14 cellular contexts compared by ENCODE assay signal in the genomic region with DNA sequence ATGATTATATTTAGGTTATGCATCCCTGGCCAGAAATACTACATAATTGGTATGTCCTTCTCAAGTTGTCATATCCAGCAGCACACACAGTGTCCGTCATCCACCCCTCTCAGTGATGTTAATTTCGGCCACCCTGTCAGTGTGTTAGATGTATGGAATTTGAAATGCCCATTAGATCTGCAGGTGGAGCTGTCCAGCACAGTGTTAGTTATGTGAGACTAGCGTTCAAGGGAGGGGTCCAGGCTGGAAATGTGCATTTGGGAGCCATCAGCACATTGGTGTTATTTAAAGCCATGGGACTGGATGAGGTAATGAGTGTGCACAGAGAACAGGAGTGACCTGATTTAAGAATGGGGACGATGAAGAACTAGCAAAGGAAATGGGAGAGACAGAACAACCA. TPM values are rescaled to one million over a fixed set of nuclear protein-coding genes. Genes with fewer than 3 reads are reported as not detected.
DNase-seq lines count a peak whose midpoint lies in the region; ATAC-seq and TF ChIP-seq lines count a peak whose summit lies in the region.
"Had no signal": no experiment of that assay in that cellular context is flagged by ENCODE, and none has a peak within 500 bp of the region (broad histone marks: within the 10 kb centered on the region; RNA-seq: fewer than 3 reads in every experiment).

No MANE protein-coding gene starts in this region.

- no peak overlapping the region for H3K4me3 ChIP-seq in right lobe of liver
- H3K4me3 ChIP-seq: BLaER1 had no signal

- TF ChIP-seq POLR2A in right lobe of liver (IDR thresholded peaks at IDR 0.05): no peak

- H3K9me3 ChIP-seq in T-helper 17 cell (ENCODE audit: control insufficient read depth, low read length, poor library complexity, severe bottlenecking): no peaks in the 10 kb centered on the region
- no peaks in the 10 kb centered on the region for H3K9me3 ChIP-seq in right lobe of liver

- H3K36me3 ChIP-seq in right lobe of liver: peaks cover 0 to 56% (median 14%) of the 10 kb centered on the region in 4 donors

- H3K9me3 Mint-ChIP-seq in activated naive CD8-positive, alpha-beta T cell treated with anti-CD3 and anti-CD28 coated beads, Interleukin-2, amount 10 ng/mL, durations not matched to agents 7 days and 5 days: peaks cover 2% of the 10 kb centered on the region
- H3K9me3 Mint-ChIP-seq in activated naive CD8-positive, alpha-beta T cell treated with anti-CD3 and anti-CD28 coated beads for 36 hours: peaks cover 5% of the 10 kb centered on the region
- peaks cover 2% of the 10 kb centered on the region for H3K9me3 Mint-ChIP-seq in glutamatergic neuron (ENCODE audit: unreplicated experiment)

- no peaks in the 10 kb centered on the region for H3K4me1 Mint-ChIP-seq in activated naive CD8-positive, alpha-beta T cell treated with anti-CD3 and anti-CD28 coated beads, Interleukin-2, amount 10 ng/mL, durations not matched to agents 7 days and 5 days
- H3K4me1 Mint-ChIP-seq in activated naive CD8-positive, alpha-beta T cell treated with anti-CD3 and anti-CD28 coated beads for 36 hours: no peaks in the 10 kb centered on the region
- H3K4me1 Mint-ChIP-seq in T-helper 17 cell (peaks cover 17% of the 10 kb centered on the region), glutamatergic neuron (ENCODE audit: low read depth, unreplicated experiment) (peaks cover 17% of the 10 kb centered on the region)

- TF ChIP-seq CTCF in glutamatergic neuron (IDR thresholded peaks at IDR 0.05; ENCODE audit: partially characterized antibody, unreplicated experiment) (no peak), right lobe of liver (IDR thresholded peaks at IDR 0.05) (no peak)

- no peak for DNase-seq in activated naive CD8-positive, alpha-beta T cell treated with anti-CD3 and anti-CD28 coated beads, Interleukin-2, amount 10 ng/mL, durations not matched to agents 7 days and 5 days
- no peak for DNase-seq in activated naive CD8-positive, alpha-beta T cell treated with anti-CD3 and anti-CD28 coated beads for 36 hours
- DNase-seq in T-helper 17 cell (no peak), glutamatergic neuron (no peak), right lobe of liver (no peak)
- DNase-seq: 8988T, AML-193, DMS53, GF-D8 had no signal

- peak overlapping the region; percentile 39 for H3K27ac Mint-ChIP-seq in activated naive CD8-positive, alpha-beta T cell treated with anti-CD3 and anti-CD28 coated beads, Interleukin-2, amount 10 ng/mL, durations not matched to agents 7 days and 5 days
- H3K27ac Mint-ChIP-seq in activated naive CD8-positive, alpha-beta T cell treated with anti-CD3 and anti-CD28 coated beads for 36 hours: no peak overlapping the region
- H3K27ac Mint-ChIP-seq in T-helper 17 cell: peak overlapping the region; percentile 79
- no peak overlapping the region for H3K27ac Mint-ChIP-seq in glutamatergic neuron (ENCODE audit: unreplicated experiment)

- no peak overlapping the region for H3K27ac ChIP-seq in right lobe of liver
- H3K27ac ChIP-seq: BLaER1 had no signal

- POLR2A ChIA-PET in activated naive CD8-positive, alpha-beta T cell treated with anti-CD3 and anti-CD28 coated beads, Interleukin-2, amount 10 ng/mL, durations not matched to agents 7 days and 5 days (lab: Charles Lee): no interaction called here

- H3K4me3 Mint-ChIP-seq in activated naive CD8-positive, alpha-beta T cell treated with anti-CD3 and anti-CD28 coated beads, Interleukin-2, amount 10 ng/mL, durations not matched to agents 7 days and 5 days: no peak overlapping the region
- H3K4me3 Mint-ChIP-seq in activated naive CD8-positive, alpha-beta T cell treated with anti-CD3 and anti-CD28 coated beads for 36 hours: no peak overlapping the region
- no peak overlapping the region for H3K4me3 Mint-ChIP-seq in T-helper 17 cell
- peak overlapping the region; percentile 20 for H3K4me3 Mint-ChIP-seq in glutamatergic neuron (ENCODE audit: unreplicated experiment)

- no peaks in the 10 kb centered on the region for H3K4me1 ChIP-seq in right lobe of liver
- H3K4me1 ChIP-seq: BLaER1 had no signal

- no peaks in the 10 kb centered on the region for H3K27me3 ChIP-seq in right lobe of liver
- H3K27me3 ChIP-seq: BLaER1 had no signal

- intact Hi-C loops in right lobe of liver (cut with DNase I): no loop called here

- WGBS in right lobe of liver (ENCODE audit: insufficient coverage, low coverage, low lambda C conversion rate, missing lambda C conversion rate): 98% methylated on average over 4 of the region's 4 CpGs

- no peaks in the 10 kb centered on the region for H3K27me3 Mint-ChIP-seq in activated naive CD8-positive, alpha-beta T cell treated with anti-CD3 and anti-CD28 coated beads, Interleukin-2, amount 10 ng/mL, durations not matched to agents 7 days and 5 days
- no peaks in the 10 kb centered on the region for H3K27me3 Mint-ChIP-seq in activated naive CD8-positive, alpha-beta T cell treated with anti-CD3 and anti-CD28 coated beads for 36 hours
- H3K27me3 Mint-ChIP-seq in T-helper 17 cell (no peaks in the 10 kb centered on the region), glutamatergic neuron (ENCODE audit: unreplicated experiment) (peaks cover 3% of the 10 kb centered on the region)

- no peak for ATAC-seq in activated naive CD8-positive, alpha-beta T cell treated with anti-CD3 and anti-CD28 coated beads, Interleukin-2, amount 10 ng/mL, durations not matched to agents 7 days and 5 days (ENCODE audit: low read depth)
- ATAC-seq in T-helper 17 cell (no peak), HG02840 (IDR thresholded peaks at IDR 0.05; ENCODE audit: low FRiP score, unreplicated experiment) (no peak), HG02798 (IDR thresholded peaks at IDR 0.05; ENCODE audit: poor library complexity, unreplicated experiment) (no peak), right lobe of liver (no peak), GM19397 (IDR thresholded peaks at IDR 0.05; ENCODE audit: unreplicated experiment) (no peak)
- ATAC-seq: HepG2 had no signal

- peaks cover 54% of the 10 kb centered on the region for H3K36me3 Mint-ChIP-seq in activated naive CD8-positive, alpha-beta T cell treated with anti-CD3 and anti-CD28 coated beads, Interleukin-2, amount 10 ng/mL, durations not matched to agents 7 days and 5 days
- peaks cover 56% of the 10 kb centered on the region for H3K36me3 Mint-ChIP-seq in activated naive CD8-positive, alpha-beta T cell treated with anti-CD3 and anti-CD28 coated beads for 36 hours
- peaks cover 24% of the 10 kb centered on the region for H3K36me3 Mint-ChIP-seq in T-helper 17 cell (ENCODE audit: low read depth)
- H3K36me3 Mint-ChIP-seq in glutamatergic neuron (ENCODE audit: unreplicated experiment): peaks cover 10% of the 10 kb centered on the region

RNA-seq across cellular contexts. Expression of a gene that starts 22.4 kb away (rescaled TPM):
- 10 to 100 TPM; 49.8 to 52.8 TPM for total RNA-seq in activated naive CD8-positive, alpha-beta T cell treated with anti-CD3 and anti-CD28 coated beads, Interleukin-2, amount 10 ng/mL, durations not matched to agents 7 days and 5 days
- 10 to 100 TPM; 32.0 to 33.0 TPM for total RNA-seq in activated naive CD8-positive, alpha-beta T cell treated with anti-CD3 and anti-CD28 coated beads for 36 hours
- total RNA-seq in T-helper 17 cell (10 to 100 TPM; 36.2 to 41.4 TPM), glutamatergic neuron (ENCODE audit: unreplicated experiment) (41.3 TPM), right lobe of liver (10 to 100 TPM in 5 of 6 experiments, 1 to 10 TPM in 1; 7.2 to 13.9 (median 11.4) TPM)

Comparison
In these comparisons a context has a peak if more than half of its experiments do, and no peak if none do; other contexts are left out.
1. H3K27ac Mint-ChIP-seq: peak in activated naive CD8-positive, alpha-beta T cell treated with anti-CD3 and anti-CD28 coated beads, Interleukin-2, amount 10 ng/mL, durations not matched to agents 7 days and 5 days (single experiment) and T-helper 17 cell (single experiment); none in activated naive CD8-positive, alpha-beta T cell treated with anti-CD3 and anti-CD28 coated beads for 36 hours (single experiment) and glutamatergic neuron (single experiment).